8 cellular contexts compared by ENCODE assay signal in genomic region chr11:126440276-126440675, GRCh38.
"Had no signal": no experiment of that assay in that cellular context is flagged by ENCODE, and none has a peak within 500 bp of the region (broad histone marks: within the 10 kb centered on the region; RNA-seq: fewer than 3 reads in every experiment).

No MANE protein-coding gene starts in this region.

- H3K4me1 ChIP-seq: foreskin keratinocyte, pancreas had no signal

- DNase-seq: activated gamma-delta T cell had no signal

- H3K27ac ChIP-seq: body of pancreas, foreskin keratinocyte, lower lobe of right lung, pancreas, skin epidermis, suprapubic skin, vagina had no signal

- H3K27me3 ChIP-seq: vagina had no signal

- H3K9me3 ChIP-seq: body of pancreas, lower lobe of right lung, pancreas, suprapubic skin, vagina had no signal

- H3K4me3 ChIP-seq: body of pancreas, lower lobe of right lung, pancreas, skin epidermis, suprapubic skin, vagina had no signal

- H3K36me3 ChIP-seq: lower lobe of right lung, pancreas, suprapubic skin, vagina had no signal
